In genomic region chr4:142574306-142574705, GRCh38 we compare ENCODE assay signal across 18 cellular contexts.
DNase-seq lines count a peak whose midpoint lies in the region; ATAC-seq and TF ChIP-seq lines count a peak whose summit lies in the region.
"Had no signal": no experiment of that assay in that cellular context is flagged by ENCODE, and none has a peak within 500 bp of the region (broad histone marks: within the 10 kb centered on the region; RNA-seq: fewer than 3 reads in every experiment).

No MANE protein-coding gene starts in this region.

- peak overlapping the region; percentile 72 to 82 for H3K4me3 Mint-ChIP-seq in activated T-cell treated with anti-CD3 and anti-CD28 coated beads, Interleukin-2, amount 50 U/mL, for 72 hours
- H3K4me3 Mint-ChIP-seq in WTC11 = no peak overlapping the region
- H3K4me3 Mint-ChIP-seq: activated B cell treated with CpG ODN at 0.5 μM for 24 hours; natural killer cell treated with Interleukin-12 subunit alpha and Interleukin-12 subunit beta and Interleukin-15 and Interleukin-18, amount 100 ng/mL, for 72 hours had no signal

- H3K36me3 Mint-ChIP-seq in activated T-cell treated with anti-CD3 and anti-CD28 coated beads, Interleukin-2, amount 50 U/mL, for 72 hours (ENCODE audit: insufficient read depth in 2 of 2) = peaks cover 18 to 46% of the 10 kb centered on the region in 2 donors
- H3K36me3 Mint-ChIP-seq in WTC11 = no peaks in the 10 kb centered on the region
- H3K36me3 Mint-ChIP-seq: natural killer cell treated with Interleukin-12 subunit alpha and Interleukin-12 subunit beta and Interleukin-15 and Interleukin-18, amount 100 ng/mL, for 72 hours had no signal

- peak; percentile 83 to 89 for ATAC-seq in activated T-cell treated with anti-CD3 and anti-CD28 coated beads, Interleukin-2, amount 50 U/mL, for 72 hours (replicated peaks in 1 of 2)
- ATAC-seq in GM19324 (IDR thresholded peaks at IDR 0.05; ENCODE audit: low FRiP score, unreplicated experiment) = peak; percentile 74
- peak; percentile 90 for ATAC-seq in HG03432 (IDR thresholded peaks at IDR 0.05; ENCODE audit: unreplicated experiment)
- ATAC-seq in HG03439 (IDR thresholded peaks at IDR 0.05; ENCODE audit: unreplicated experiment) = no peak
- no peak for ATAC-seq in WTC11

- H3K27ac Mint-ChIP-seq in activated T-cell treated with anti-CD3 and anti-CD28 coated beads, Interleukin-2, amount 50 U/mL, for 72 hours = peak overlapping the region; percentile 90
- no peak overlapping the region for H3K27ac Mint-ChIP-seq in WTC11
- H3K27ac Mint-ChIP-seq: activated B cell treated with CpG ODN at 0.5 μM for 24 hours; natural killer cell treated with Interleukin-12 subunit alpha and Interleukin-12 subunit beta and Interleukin-15 and Interleukin-18, amount 100 ng/mL, for 72 hours had no signal

- no peaks in the 10 kb centered on the region for H3K36me3 ChIP-seq in osteoblast (ENCODE audit: insufficient read depth, low read length)

- H3K4me1 Mint-ChIP-seq in activated T-cell treated with anti-CD3 and anti-CD28 coated beads, Interleukin-2, amount 50 U/mL, for 72 hours (ENCODE audit: low read depth) = peaks cover 79% of the 10 kb centered on the region
- H3K4me1 Mint-ChIP-seq in WTC11 = peaks cover 5% of the 10 kb centered on the region
- H3K4me1 Mint-ChIP-seq: activated B cell treated with CpG ODN at 0.5 μM for 24 hours had no signal

- peaks cover 0 to 6% of the 10 kb centered on the region in 2 donors for H3K9me3 Mint-ChIP-seq in activated T-cell treated with anti-CD3 and anti-CD28 coated beads, Interleukin-2, amount 50 U/mL, for 72 hours
- H3K9me3 Mint-ChIP-seq in WTC11 = 0 out of 2 replicates have a peak, but pooled peaks cover 3% of the 10 kb centered on the region

- no peak overlapping the region for H3K27ac ChIP-seq in osteoblast (ENCODE audit: low read depth, low read length)

- peak overlapping the region; percentile 19 for H2AFZ ChIP-seq in osteoblast (ENCODE audit: low read length)

- H3K27me3 Mint-ChIP-seq in activated T-cell treated with anti-CD3 and anti-CD28 coated beads, Interleukin-2, amount 50 U/mL, for 72 hours (ENCODE audit: low read depth) = no peaks in the 10 kb centered on the region
- H3K27me3 Mint-ChIP-seq in WTC11 (ENCODE audit: low read depth) = no peaks in the 10 kb centered on the region
- H3K27me3 Mint-ChIP-seq: activated B cell treated with CpG ODN at 0.5 μM for 24 hours; natural killer cell treated with Interleukin-12 subunit alpha and Interleukin-12 subunit beta and Interleukin-15 and Interleukin-18, amount 100 ng/mL, for 72 hours had no signal

- H3K79me2 ChIP-seq in osteoblast (ENCODE audit: insufficient read depth, low read length) = no peaks in the 10 kb centered on the region

- H3K9me3 ChIP-seq in osteoblast (ENCODE audit: low read depth, low read length) = no peaks in the 10 kb centered on the region

- H3K4me3 ChIP-seq in osteoblast (ENCODE audit: insufficient read depth, low read length) = no peak overlapping the region

- CTCF ChIA-PET in WTC11 (lab: Charles Lee) = no interaction called here

- no peak for TF ChIP-seq CTCF in osteoblast (IDR thresholded peaks at IDR 0.05; ENCODE audit: extremely low read depth, low read depth, low read length)
- TF ChIP-seq CTCF in WTC11 (IDR thresholded peaks at IDR 0.05) = no peak

- no peak for DNase-seq in activated T-cell treated with anti-CD3 and anti-CD28 coated beads, Interleukin-2, amount 50 U/mL, for 72 hours
- DNase-seq in activated T-cell treated with anti-CD3 and anti-CD28 coated beads, Interleukin-2, amount 50 U/mL, for 1 hour = no peak
- DNase-seq in osteoblast (ENCODE audit: insufficient read length, low spot score, missing footprints) (no peak), cerebellar nuclear complex (lab: John Stamatoyannopoulos, UW) (no peak), WTC11 (ENCODE audit: low spot score) (no peak)
- DNase-seq: activated B cell treated with CpG ODN at 0.5 μM for 24 hours; activated CD8-positive, alpha-beta memory T cell treated with anti-CD3 and anti-CD28 coated beads, Interleukin-2, amount 50 U/mL, for 48 hours; amniotic stem cell; central memory CD4-positive, alpha-beta T cell; mammary epithelial cell; NCI-H1694; NCI-H226; stimulated activated naive CD4-positive, alpha-beta T cell treated with Interleukin-2 at 50 U/mL for 16 hours; SW 1271 had no signal

- no peak overlapping the region for H3K4me2 ChIP-seq in osteoblast (ENCODE audit: insufficient read depth, low read length)

- POLR2A ChIA-PET in WTC11 (lab: Charles Lee) = no interaction called here

- no peaks in the 10 kb centered on the region for H3K27me3 ChIP-seq in osteoblast (ENCODE audit: insufficient read depth, low read length)

- no peaks in the 10 kb centered on the region for H3K4me1 ChIP-seq in osteoblast (ENCODE audit: insufficient read depth, low read length)

- H4K20me1 ChIP-seq in osteoblast (ENCODE audit: insufficient read depth, low read length) = no peaks in the 10 kb centered on the region

TF ChIP-seq in WTC11, 78 proteins besides CTCF, POLR2A, EP300 and RAD21:
- TF ChIP-seq, protein P1, sequence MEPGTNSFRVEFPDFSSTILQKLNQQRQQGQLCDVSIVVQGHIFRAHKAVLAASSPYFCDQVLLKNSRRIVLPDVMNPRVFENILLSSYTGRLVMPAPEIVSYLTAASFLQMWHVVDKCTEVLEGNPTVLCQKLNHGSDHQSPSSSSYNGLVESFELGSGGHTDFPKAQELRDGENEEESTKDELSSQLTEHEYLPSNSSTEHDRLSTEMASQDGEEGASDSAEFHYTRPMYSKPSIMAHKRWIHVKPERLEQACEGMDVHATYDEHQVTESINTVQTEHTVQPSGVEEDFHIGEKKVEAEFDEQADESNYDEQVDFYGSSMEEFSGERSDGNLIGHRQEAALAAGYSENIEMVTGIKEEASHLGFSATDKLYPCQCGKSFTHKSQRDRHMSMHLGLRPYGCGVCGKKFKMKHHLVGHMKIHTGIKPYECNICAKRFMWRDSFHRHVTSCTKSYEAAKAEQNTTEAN (CRISPR knock-in tag; IDR thresholded peaks at IDR 0.05) = no peak
- no peak for TF ChIP-seq PRRX2 (CRISPR knock-in tag; IDR thresholded peaks at IDR 0.05)
- TF ChIP-seq, protein P2, sequence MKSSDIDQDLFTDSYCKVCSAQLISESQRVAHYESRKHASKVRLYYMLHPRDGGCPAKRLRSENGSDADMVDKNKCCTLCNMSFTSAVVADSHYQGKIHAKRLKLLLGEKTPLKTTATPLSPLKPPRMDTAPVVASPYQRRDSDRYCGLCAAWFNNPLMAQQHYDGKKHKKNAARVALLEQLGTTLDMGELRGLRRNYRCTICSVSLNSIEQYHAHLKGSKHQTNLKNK (CRISPR knock-in tag; IDR thresholded peaks at IDR 0.05) = no peak
- TF ChIP-seq ZNF138 (CRISPR knock-in tag; conservative IDR thresholded peaks at IDR 0.05) = no peak

Comparison
In these comparisons a context has a peak if more than half of its experiments do, and no peak if none do; other contexts are left out.
1. ATAC-seq: peak in activated T-cell treated with anti-CD3 and anti-CD28 coated beads, Interleukin-2, amount 50 U/mL, for 72 hours (2 of 2), GM19324 (single experiment) and HG03432 (single experiment); none in HG03439 (single experiment) and WTC11 (single experiment).